Comparison of ENCODE assay signal across 9 cellular contexts in the genomic region with DNA sequence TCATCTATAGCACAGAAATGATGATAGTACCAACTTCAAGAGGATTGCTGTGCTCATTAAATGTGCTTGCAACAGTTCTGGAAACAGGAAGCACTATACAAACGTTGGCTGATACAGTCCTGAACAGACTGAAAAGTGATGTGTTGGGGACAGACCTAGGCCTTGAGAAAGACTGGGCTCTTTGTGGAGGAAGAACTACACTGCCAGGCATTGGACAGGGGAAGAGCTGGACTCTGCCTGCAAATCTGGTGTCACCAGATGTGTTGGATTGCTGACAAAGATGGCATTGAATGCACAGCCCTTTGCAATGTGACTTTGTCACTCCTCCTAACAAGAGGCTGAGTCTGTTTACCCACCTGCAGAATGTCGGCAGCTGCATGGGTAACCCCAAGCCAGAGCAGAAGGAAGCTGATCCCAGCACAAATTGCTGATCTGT. TPM values are rescaled to one million over a fixed set of nuclear protein-coding genes. Genes with fewer than 3 reads are reported as not detected.
A peak's percentile ranks its signal among the peaks of the same experiment; 100 is the strongest.
DNase-seq lines count a peak whose midpoint lies in the region; ATAC-seq and TF ChIP-seq lines count a peak whose summit lies in the region.
"Had no signal": no experiment of that assay in that cellular context is flagged by ENCODE, and none has a peak within 500 bp of the region (broad histone marks: within the 10 kb centered on the region; RNA-seq: fewer than 3 reads in every experiment).

No MANE protein-coding gene starts in this region.

- ATAC-seq in omental fat pad (ENCODE audit: low FRiP score), result peak; percentile 12
- ATAC-seq in naive thymus-derived CD8-positive, alpha-beta T cell, result no peak

- no peak overlapping the region for H3K4me3 ChIP-seq in HL-60 (replicated peaks; ENCODE audit: insufficient read depth, low read length)
- H3K4me3 ChIP-seq in CD8-positive, alpha-beta memory T cell (ENCODE audit: low read length), result no peak overlapping the region

- H3K9me3 ChIP-seq in CD8-positive, alpha-beta memory T cell (ENCODE audit: low read length), result no peaks in the 10 kb centered on the region

- POLR2A ChIA-PET in CD8-positive, alpha-beta memory T cell (lab: Charles Lee), result no interaction called here
- POLR2A ChIA-PET in naive thymus-derived CD8-positive, alpha-beta T cell (lab: Charles Lee), result interaction anchor here (1.3 kb wide), 1 partner anchor 20 kb away, joined by 3 read pairs; no protein-coding TSS in a partner anchor

- H3K27me3 Mint-ChIP-seq in CD8-positive, alpha-beta memory T cell, result peaks cover 18 to 52% of the 10 kb centered on the region in 2 donors
- H3K27me3 Mint-ChIP-seq in naive thymus-derived CD8-positive, alpha-beta T cell, result peaks cover 5 to 18% (median 14%) of the 10 kb centered on the region in 5 donors
- peaks cover 17% of the 10 kb centered on the region for H3K27me3 Mint-ChIP-seq in glutamatergic neuron (ENCODE audit: unreplicated experiment)

- no peaks in the 10 kb centered on the region for H3K36me3 ChIP-seq in CD8-positive, alpha-beta memory T cell (ENCODE audit: insufficient read depth, low read length)

- no peak for TF ChIP-seq CTCF in HL-60 (IDR thresholded peaks at IDR 0.05; ENCODE audit: insufficient read depth, low read length)
- TF ChIP-seq CTCF in omental fat pad (IDR thresholded peaks at IDR 0.05), result no peak
- no peak for TF ChIP-seq CTCF in GM20000 (IDR thresholded peaks at IDR 0.05; ENCODE audit: extremely low read depth, missing control alignments)
- TF ChIP-seq CTCF in glutamatergic neuron (IDR thresholded peaks at IDR 0.05; ENCODE audit: partially characterized antibody, unreplicated experiment), result no peak

- H3K4me3 Mint-ChIP-seq in CD8-positive, alpha-beta memory T cell, result no peak overlapping the region
- no peak overlapping the region for H3K4me3 Mint-ChIP-seq in naive thymus-derived CD8-positive, alpha-beta T cell
- H3K4me3 Mint-ChIP-seq in glutamatergic neuron (ENCODE audit: unreplicated experiment), result no peak overlapping the region

- H3K9me3 Mint-ChIP-seq in CD8-positive, alpha-beta memory T cell, result no peaks in the 10 kb centered on the region
- H3K9me3 Mint-ChIP-seq in naive thymus-derived CD8-positive, alpha-beta T cell, result peaks cover 0 to 2% (median 0%) of the 10 kb centered on the region in 9 donors
- H3K9me3 Mint-ChIP-seq in glutamatergic neuron (ENCODE audit: unreplicated experiment), result peaks cover 10% of the 10 kb centered on the region

- H3K27ac Mint-ChIP-seq in CD8-positive, alpha-beta memory T cell, result peak overlapping the region in 1 of 8 donors; percentile 8
- peak overlapping the region in 1 of 10 donors; percentile 34 for H3K27ac Mint-ChIP-seq in naive thymus-derived CD8-positive, alpha-beta T cell
- no peak overlapping the region for H3K27ac Mint-ChIP-seq in glutamatergic neuron (ENCODE audit: unreplicated experiment)

- H3K27me3 ChIP-seq in HL-60 (ENCODE audit: insufficient read depth, poor library complexity, severe bottlenecking), result no peaks in the 10 kb centered on the region
- H3K27me3 ChIP-seq in CD8-positive, alpha-beta memory T cell (ENCODE audit: insufficient read depth, low read length, poor library complexity, severe bottlenecking), result no peaks in the 10 kb centered on the region

- H3K4me1 Mint-ChIP-seq in CD8-positive, alpha-beta memory T cell, result peaks cover 12 to 19% (median 14%) of the 10 kb centered on the region in 3 donors
- H3K4me1 Mint-ChIP-seq in naive thymus-derived CD8-positive, alpha-beta T cell, result peaks cover 10 to 18% (median 15%) of the 10 kb centered on the region in 4 donors
- H3K4me1 Mint-ChIP-seq in glutamatergic neuron (ENCODE audit: low read depth, unreplicated experiment), result peaks cover 18% of the 10 kb centered on the region

- DNase-seq in HL-60 (ENCODE audit: low read depth in 1 of 2, low spot score in 1 of 2) (peak in 1 of 2 experiments; percentile 84), NCI-H345 (lab: John Stamatoyannopoulos, UW) (peak; percentile 88), caudate nucleus (lab: John Stamatoyannopoulos, UW) (peak in 41 of 61 donors; percentile 2 to 75 (median 34)), omental fat pad (ENCODE audit: low spot score) (no peak), GM20000 (ENCODE audit: low spot score) (no peak), glutamatergic neuron (no peak)
- no peak for DNase-seq in CD8-positive, alpha-beta memory T cell
- DNase-seq in naive thymus-derived CD8-positive, alpha-beta T cell, result no peak
- DNase-seq: activated CD4-positive, alpha-beta T cell treated with anti-CD3 and anti-CD28 coated beads, Interleukin-2, amount 50 U/mL, for 48 hours had no signal

- CTCF ChIA-PET in CD8-positive, alpha-beta memory T cell (lab: Charles Lee), result interaction anchor here (1.4 to 1.5 kb wide), 2 partner anchors 26 to 41 kb away, joined by 3 to 5 read pairs; no protein-coding TSS in a partner anchor

- peaks cover 14% of the 10 kb centered on the region for H3K4me1 ChIP-seq in CD8-positive, alpha-beta memory T cell (ENCODE audit: insufficient read depth, low read length)

- H3K27ac ChIP-seq in HL-60 (replicated peaks) (peak overlapping the region; percentile 78), caudate nucleus (ENCODE audit: low read depth, low read length) (no peak overlapping the region)
- H3K27ac ChIP-seq in CD8-positive, alpha-beta memory T cell (ENCODE audit: low read depth, low read length), result no peak overlapping the region

- peaks cover 0 to 8% (median 2%) of the 10 kb centered on the region in 3 donors for H3K36me3 Mint-ChIP-seq in CD8-positive, alpha-beta memory T cell
- H3K36me3 Mint-ChIP-seq in naive thymus-derived CD8-positive, alpha-beta T cell, result no peaks in the 10 kb centered on the region
- no peaks in the 10 kb centered on the region for H3K36me3 Mint-ChIP-seq in glutamatergic neuron (ENCODE audit: unreplicated experiment)

RNA-seq across cellular contexts. Expression of gene ST6GALNAC2, which starts 12.4 kb away (rescaled TPM):
- total RNA-seq in omental fat pad (10 to 100 TPM in 2 of 4 donors, 1 to 10 TPM in 2; 4.2 to 12.1 (median 9.7) TPM), glutamatergic neuron (ENCODE audit: unreplicated experiment) (0.32 TPM)
- 1 to 10 TPM in 1 of 2 experiments, under 1 TPM in 1; 0.83 to 1.0 TPM for total RNA-seq in CD8-positive, alpha-beta memory T cell
- 2.9 TPM for polyA plus RNA-seq in CD8-positive, alpha-beta memory T cell
- total RNA-seq in naive thymus-derived CD8-positive, alpha-beta T cell, result under 1 TPM in 1 of 2 experiments, not detected in 1; 0.44 TPM
- polyA plus RNA-seq in naive thymus-derived CD8-positive, alpha-beta T cell, result 1 to 10 TPM in 1 of 3 donors, not detected in 2; 1.1 TPM

RNA-seq across cellular contexts. Expression of gene ST6GALNAC1, which starts 45.5 kb away (rescaled TPM):
- total RNA-seq in omental fat pad (1 to 10 TPM in 3 of 4 donors, under 1 TPM in 1; 0.46 to 4.6 (median 1.9) TPM), glutamatergic neuron (ENCODE audit: unreplicated experiment) (not detected)
- total RNA-seq in CD8-positive, alpha-beta memory T cell, result under 1 TPM in 1 of 2 experiments, not detected in 1; 0.46 TPM
- 0.28 TPM for polyA plus RNA-seq in CD8-positive, alpha-beta memory T cell
- total RNA-seq in naive thymus-derived CD8-positive, alpha-beta T cell, result not detected
- under 1 TPM in 2 of 3 donors, not detected in 1; 0.07 to 0.52 TPM for polyA plus RNA-seq in naive thymus-derived CD8-positive, alpha-beta T cell

RNA-seq across cellular contexts. Expression of gene PRCD, which starts 58.2 kb away (rescaled TPM):
- total RNA-seq in omental fat pad, result 10 to 100 TPM in 1 of 4 donors, 1 to 10 TPM in 3; 2.3 to 20.0 (median 3.5) TPM
- total RNA-seq in CD8-positive, alpha-beta memory T cell, result under 1 TPM; 0.38 to 0.53 TPM
- polyA plus RNA-seq in CD8-positive, alpha-beta memory T cell, result 1.2 TPM
- total RNA-seq in naive thymus-derived CD8-positive, alpha-beta T cell, result 1 to 10 TPM; 4.0 to 5.3 TPM
- polyA plus RNA-seq in naive thymus-derived CD8-positive, alpha-beta T cell, result 10 to 100 TPM in 1 of 3 donors, 1 to 10 TPM in 2; 5.0 to 11.4 (median 7.1) TPM
- total RNA-seq in glutamatergic neuron (ENCODE audit: unreplicated experiment), result 1.4 TPM

Comparison
In these comparisons a context has a peak if more than half of its experiments do, and no peak if none do; other contexts are left out.
1. DNase-seq: peak in NCI-H345 (single experiment) and caudate nucleus (41 of 61); none in omental fat pad (single experiment), CD8-positive, alpha-beta memory T cell (0 of 5), GM20000 (single experiment), naive thymus-derived CD8-positive, alpha-beta T cell (0 of 10) and glutamatergic neuron (single experiment).